10 cellular contexts compared by ENCODE assay signal in the genomic region with DNA sequence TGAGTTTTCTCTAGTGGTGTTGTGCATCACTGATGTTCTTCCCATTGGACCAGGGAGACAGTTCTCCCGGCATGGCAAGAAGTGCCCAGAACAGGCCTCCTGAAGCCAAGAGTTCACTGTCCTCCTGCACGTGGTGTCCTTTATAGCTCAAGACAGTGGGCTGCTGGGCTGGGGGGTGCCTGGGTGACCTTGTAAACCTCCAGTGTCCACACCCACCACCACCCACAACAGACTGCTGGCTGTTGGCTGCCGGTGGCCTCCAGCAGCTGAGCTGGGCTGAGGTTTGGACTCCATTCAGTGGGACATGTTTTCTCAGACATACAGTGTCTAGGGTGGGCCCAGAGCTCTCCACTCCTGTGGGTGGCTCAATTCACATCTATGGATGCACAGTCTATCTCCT. TPM values are rescaled to one million over a fixed set of nuclear protein-coding genes. Genes with fewer than 3 reads are reported as not detected.
DNase-seq lines count a peak whose midpoint lies in the region; ATAC-seq and TF ChIP-seq lines count a peak whose summit lies in the region.
"Had no signal": no experiment of that assay in that cellular context is flagged by ENCODE, and none has a peak within 500 bp of the region (broad histone marks: within the 10 kb centered on the region; RNA-seq: fewer than 3 reads in every experiment).

No MANE protein-coding gene starts in this region.

- no peak for ATAC-seq in GM18873 (IDR thresholded peaks at IDR 0.05; ENCODE audit: low FRiP score, unreplicated experiment)

- H3K27ac Mint-ChIP-seq in IgD-negative memory B cell, result peak overlapping the region in 1 of 3 donors; percentile 74
- peak overlapping the region; percentile 87 for H3K27ac Mint-ChIP-seq in dendritic cell treated with granulocyte-macrophage colony-stimulating factor and Interleukin-4, amounts not matched to agents 40 ng/mL and 50 ng/mL, for 4 days

- peak overlapping the region; percentile 86 to 97 (median 92) for H3K4me3 Mint-ChIP-seq in IgD-negative memory B cell
- H3K4me3 Mint-ChIP-seq in dendritic cell treated with granulocyte-macrophage colony-stimulating factor and Interleukin-4, amounts not matched to agents 40 ng/mL and 50 ng/mL, for 4 days, result peak overlapping the region; percentile 87

- peak overlapping the region; percentile 100 for H3K4me3 ChIP-seq in neural cell (ENCODE audit: low read length)

- H3K36me3 Mint-ChIP-seq in IgD-negative memory B cell, result no peaks in the 10 kb centered on the region
- H3K36me3 Mint-ChIP-seq in dendritic cell treated with granulocyte-macrophage colony-stimulating factor and Interleukin-4, amounts not matched to agents 40 ng/mL and 50 ng/mL, for 4 days (ENCODE audit: low read depth), result peaks cover 8% of the 10 kb centered on the region

- H3K4me1 Mint-ChIP-seq in IgD-negative memory B cell, result peaks cover 17 to 40% (median 24%) of the 10 kb centered on the region in 3 donors
- H3K4me1 Mint-ChIP-seq in dendritic cell treated with granulocyte-macrophage colony-stimulating factor and Interleukin-4, amounts not matched to agents 40 ng/mL and 50 ng/mL, for 4 days (ENCODE audit: low read depth), result peaks cover 46% of the 10 kb centered on the region

- no peak for TF ChIP-seq EP300 in neural cell (conservative IDR thresholded peaks at IDR 0.05; ENCODE audit: poor library complexity, severe bottlenecking)

- peak overlapping the region; percentile 76 for H3K4me2 ChIP-seq in neural cell (ENCODE audit: low read length)

- no peaks in the 10 kb centered on the region for H3K36me3 ChIP-seq in neural cell (ENCODE audit: insufficient read depth, low read length)

- no peak for DNase-seq in activated CD8-positive, alpha-beta memory T cell treated with anti-CD3 and anti-CD28 coated beads for 24 hours
- DNase-seq in NCI-H1048 (lab: John Stamatoyannopoulos, UW), result no peak
- no peak for DNase-seq in putamen (ENCODE audit: low spot score)
- DNase-seq: cerebellar nuclear complex, NCI-H1092 treated with DMSO at 0.1 percent for 48 hours had no signal

- no peaks in the 10 kb centered on the region for H3K9me3 ChIP-seq in neural cell (ENCODE audit: low read length)

- H3K27ac ChIP-seq in C4-2B (peak overlapping the region; percentile 88), neural cell (ENCODE audit: low read length) (no peak overlapping the region)

- no peaks in the 10 kb centered on the region for H3K9me3 Mint-ChIP-seq in IgD-negative memory B cell
- no peaks in the 10 kb centered on the region for H3K9me3 Mint-ChIP-seq in dendritic cell treated with granulocyte-macrophage colony-stimulating factor and Interleukin-4, amounts not matched to agents 40 ng/mL and 50 ng/mL, for 4 days

- H3K27me3 ChIP-seq in neural cell (ENCODE audit: insufficient read depth, low read depth, low read length), result no peaks in the 10 kb centered on the region

- no peak overlapping the region for H3K9ac ChIP-seq in neural cell (ENCODE audit: low read length)

- no peaks in the 10 kb centered on the region for H3K27me3 Mint-ChIP-seq in IgD-negative memory B cell
- no peaks in the 10 kb centered on the region for H3K27me3 Mint-ChIP-seq in dendritic cell treated with granulocyte-macrophage colony-stimulating factor and Interleukin-4, amounts not matched to agents 40 ng/mL and 50 ng/mL, for 4 days

- no peak for TF ChIP-seq RAD21 in neural cell (conservative IDR thresholded peaks at IDR 0.05)

- TF ChIP-seq CTCF in C4-2B (conservative IDR thresholded peaks at IDR 0.05) (no peak), neural cell (IDR thresholded peaks at IDR 0.05; ENCODE audit: poor library complexity, severe bottlenecking) (no peak)

- no peaks in the 10 kb centered on the region for H4K20me1 ChIP-seq in neural cell (ENCODE audit: insufficient read depth)

- no peak overlapping the region for H2AFZ ChIP-seq in neural cell (ENCODE audit: low read depth, low read length)

- H3K9me2 ChIP-seq in neural cell (ENCODE audit: insufficient read depth, low read length), result no peaks in the 10 kb centered on the region

- intact Hi-C loops in dendritic cell treated with granulocyte-macrophage colony-stimulating factor and Interleukin-4, amounts not matched to agents 40 ng/mL and 50 ng/mL, for 4 days (cut with micrococcal nuclease), result no loop called here

- peaks cover 42% of the 10 kb centered on the region for H3K79me2 ChIP-seq in neural cell (replicated peaks; ENCODE audit: insufficient read depth, low read length)

- no peaks in the 10 kb centered on the region for H3F3A ChIP-seq in neural cell (ENCODE audit: insufficient read depth, low read length, poor library complexity, severe bottlenecking)

TF ChIP-seq in neural cell, 6 proteins besides CTCF, POLR2A, EP300 and RAD21:
- no peak for TF ChIP-seq EZH2 (IDR thresholded peaks at IDR 0.05; ENCODE audit: borderline replicate concordance, insufficient read depth, low read length, poor library complexity, severe bottlenecking)
- TF ChIP-seq POLR2AphosphoS5 (IDR thresholded peaks at IDR 0.05), result no peak
- TF ChIP-seq MXI1 (conservative IDR thresholded peaks at IDR 0.05; ENCODE audit: poor library complexity, severe bottlenecking), result no peak
- no peak for TF ChIP-seq TAF1 (IDR thresholded peaks at IDR 0.05; ENCODE audit: low read depth)
- no peak for TF ChIP-seq REST (IDR thresholded peaks at IDR 0.05; ENCODE audit: borderline replicate concordance)

RNA-seq across cellular contexts. Expression of gene HK1, which starts 42.2 kb away (rescaled TPM):
- 88.6 TPM for polyA plus RNA-seq in IgD-negative memory B cell
- polyA plus RNA-seq in neural cell, result 60.5 and 67.7 TPM in 2 replicates
- 110 and 119 TPM in 2 replicates for polyA minus RNA-seq in neural cell
